9 cellular contexts compared by ENCODE assay signal in genomic region chr13:105363747-105364177, GRCh38.
DNase-seq lines count a peak whose midpoint lies in the region; ATAC-seq, FAIRE-seq and TF ChIP-seq lines count a peak whose summit lies in the region.
"Had no signal": no experiment of that assay in that cellular context is flagged by ENCODE, and none has a peak within 500 bp of the region (broad histone marks: within the 10 kb centered on the region; RNA-seq: fewer than 3 reads in every experiment).

No MANE protein-coding gene starts in this region.

- no peak for ATAC-seq in upper lobe of left lung (ENCODE audit: low FRiP score in 2 of 2)
- no peak for ATAC-seq in HG02973 (IDR thresholded peaks at IDR 0.05; ENCODE audit: unreplicated experiment)
- ATAC-seq in left colon = no peak

- no peaks in the 10 kb centered on the region for H3K36me3 ChIP-seq in bronchial epithelial cell (ENCODE audit: control insufficient read depth, insufficient read depth, low read length)
- no peaks in the 10 kb centered on the region for H3K36me3 ChIP-seq in osteoblast (ENCODE audit: insufficient read depth, low read length)
- H3K36me3 ChIP-seq in upper lobe of left lung = no peaks in the 10 kb centered on the region

- DNase-seq in KBM-7 (peak; percentile 96), NCI-H345 treated with DMSO at 0.1 percent for 48 hours (lab: John Stamatoyannopoulos, UW; ENCODE audit: unreplicated experiment) (peak; percentile 92), bronchial epithelial cell (ENCODE audit: low read depth) (no peak), osteoblast (ENCODE audit: insufficient read length, low spot score, missing footprints) (no peak), upper lobe of left lung (no peak), left colon (no peak)
- DNase-seq: NCI-H226 had no signal

- peak overlapping the region; percentile 50 for H3K4me2 ChIP-seq in osteoblast (ENCODE audit: insufficient read depth, low read length)

- H4K20me1 ChIP-seq in osteoblast (ENCODE audit: insufficient read depth, low read length) = no peaks in the 10 kb centered on the region

- H3K27me3 ChIP-seq in bronchial epithelial cell (ENCODE audit: control insufficient read depth, insufficient read depth, low read length) (no peaks in the 10 kb centered on the region), osteoblast (ENCODE audit: insufficient read depth, low read length) (no peaks in the 10 kb centered on the region), upper lobe of left lung (no peaks in the 10 kb centered on the region)

- no peak overlapping the region for H3K4me3 ChIP-seq in bronchial epithelial cell (ENCODE audit: low read depth, low read length)
- peak overlapping the region; percentile 36 for H3K4me3 ChIP-seq in osteoblast (ENCODE audit: insufficient read depth, low read length)
- no peak overlapping the region for H3K4me3 ChIP-seq in upper lobe of left lung

- H2AFZ ChIP-seq in osteoblast (ENCODE audit: low read length) = peak overlapping the region; percentile 51

- no peaks in the 10 kb centered on the region for H3K9me3 ChIP-seq in osteoblast (ENCODE audit: low read depth, low read length)
- no peaks in the 10 kb centered on the region for H3K9me3 ChIP-seq in upper lobe of left lung

- WGBS in upper lobe of left lung, 2 donors = 10 to 15% methylated on average over 6 of the region's 6 CpGs

- H3K4me1 ChIP-seq in osteoblast (ENCODE audit: insufficient read depth, low read length) (no peaks in the 10 kb centered on the region), upper lobe of left lung (no peaks in the 10 kb centered on the region)

- intact Hi-C loops in left colon (cut with DNase I, micrococcal nuclease) = no loop called here

- in situ Hi-C loops in KBM-7 (cut with MboI; ENCODE audit: low pct_unique_long_range_greater_than_20kb, low sequenced_read_pairs) = no loop called here

- no peak overlapping the region for H3K27ac ChIP-seq in osteoblast (ENCODE audit: low read depth, low read length)
- no peak overlapping the region for H3K27ac ChIP-seq in upper lobe of left lung

- H3K79me2 ChIP-seq in osteoblast (ENCODE audit: insufficient read depth, low read length) = no peaks in the 10 kb centered on the region

- TF ChIP-seq EP300 in upper lobe of left lung (IDR thresholded peaks at IDR 0.05) = no peak

- TF ChIP-seq CTCF in bronchial epithelial cell (IDR thresholded peaks at IDR 0.05; ENCODE audit: insufficient read depth, low read length, severe bottlenecking) = no peak
- TF ChIP-seq CTCF in osteoblast (IDR thresholded peaks at IDR 0.05; ENCODE audit: extremely low read depth, low read depth, low read length) = no peak
- TF ChIP-seq CTCF in upper lobe of left lung (IDR thresholded peaks at IDR 0.05) = no peak

- no peak for TF ChIP-seq POLR2A in upper lobe of left lung (IDR thresholded peaks at IDR 0.05)

- peak; percentile 32 for FAIRE-seq in bronchial epithelial cell (lab: Jason Lieb, UNC)
- FAIRE-seq: frontal cortex had no signal

Comparison
In these comparisons a context has a peak if more than half of its experiments do, and no peak if none do; other contexts are left out.
1. DNase-seq: peak in KBM-7 (single experiment) and NCI-H345 treated with DMSO at 0.1 percent for 48 hours (single experiment); none in bronchial epithelial cell (single experiment), osteoblast (single experiment), upper lobe of left lung (0 of 2) and left colon (0 of 2).